Comparison of ENCODE assay signal across 8 cellular contexts in the genomic region with DNA sequence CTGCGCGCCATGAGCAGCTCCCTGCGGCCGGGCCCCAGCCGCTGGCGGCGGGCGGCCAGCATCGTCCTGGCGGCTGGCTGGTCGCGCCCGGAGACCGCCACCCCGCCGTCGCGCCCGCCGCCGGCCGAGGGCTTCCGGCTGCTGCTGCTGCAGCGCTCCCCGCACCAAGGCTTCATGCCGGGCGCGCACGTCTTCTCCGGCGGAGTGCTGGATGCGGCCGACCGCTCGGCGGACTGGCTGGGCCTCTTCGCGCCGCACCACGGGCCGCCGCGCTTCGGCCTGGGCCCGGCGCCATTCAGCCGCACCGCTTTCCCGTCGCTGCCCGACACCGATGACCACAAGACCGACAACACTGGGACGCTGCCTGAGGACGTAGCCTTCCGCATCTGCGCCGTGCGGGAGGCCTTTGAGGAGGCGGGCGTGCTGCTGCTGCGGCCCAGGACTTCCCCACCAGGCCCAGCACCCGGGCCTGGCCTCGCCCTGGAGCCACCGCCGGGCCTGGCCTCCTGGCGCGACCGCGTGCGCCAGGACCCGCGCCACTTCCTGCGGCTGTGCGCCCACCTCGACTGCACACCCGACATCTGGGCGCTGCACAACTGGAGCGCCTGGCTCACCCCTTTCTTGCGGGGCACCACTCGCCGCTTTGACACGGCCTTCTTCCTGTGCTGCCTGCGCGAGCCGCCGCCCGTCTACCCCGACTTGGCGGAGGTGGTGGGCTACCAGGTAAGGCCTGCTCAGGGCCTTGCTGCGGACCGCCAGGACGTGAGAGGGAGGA. TPM values are rescaled to one million over a fixed set of nuclear protein-coding genes. Genes with fewer than 3 reads are reported as not detected.
DNase-seq lines count a peak whose midpoint lies in the region; ATAC-seq, FAIRE-seq and TF ChIP-seq lines count a peak whose summit lies in the region.

No MANE protein-coding gene starts in this region.

- H3K27me3 ChIP-seq in RWPE2 (ENCODE audit: insufficient read depth, poor library complexity, severe bottlenecking) (no peaks in the 10 kb centered on the region), pancreas (no peaks in the 10 kb centered on the region)

- H3K4me3 ChIP-seq in RWPE2 (ENCODE audit: severe bottlenecking) (peak overlapping the region; percentile 79), pancreas (peak overlapping the region; percentile 54 to 74 (median 64))

- no peak for TF ChIP-seq CTCF in RWPE2 (IDR thresholded peaks at IDR 0.05; ENCODE audit: poor library complexity, severe bottlenecking)
- TF ChIP-seq CTCF in pancreas (IDR thresholded peaks at IDR 0.05), result no peak

- H3K36me3 ChIP-seq in RWPE2 (ENCODE audit: low read depth), result peaks cover 37% of the 10 kb centered on the region
- no peaks in the 10 kb centered on the region for H3K36me3 ChIP-seq in pancreas

- ATAC-seq in GM19328 (IDR thresholded peaks at IDR 0.05; ENCODE audit: unreplicated experiment) (peak; percentile 50), HG03354 (IDR thresholded peaks at IDR 0.05; ENCODE audit: poor library complexity, severe bottlenecking, unreplicated experiment) (peak; percentile 61), RWPE2 (ENCODE audit: low read depth) (peak; percentile 64), left cardiac atrium (peak; percentile 86 to 91), pancreas (peak; percentile 61 to 75 (median 70))

- no peak for FAIRE-seq in pancreas (lab: Jason Lieb, UNC)

- H3K4me1 ChIP-seq in RWPE2 (ENCODE audit: insufficient read depth, poor library complexity, severe bottlenecking) (peaks cover 15% of the 10 kb centered on the region), pancreas (peaks cover 0 to 24% (median 0%) of the 10 kb centered on the region in 3 donors)

- intact Hi-C loops in left cardiac atrium (cut with DNase I), result no loop called here
- intact Hi-C loops in pancreas (cut with DNase I), result no loop called here

- 4 to 6% methylated on average over 81 to 93 of the region's 93 CpGs for WGBS in pancreas, 2 donors

- DNase-seq in CMK (ENCODE audit: low read depth) (peak; percentile 65), RWPE2 (ENCODE audit: low spot score) (no peak), amniotic epithelial cell (ENCODE audit: low read depth) (peak; percentile 71), left cardiac atrium (peak; percentile 71), pancreas (peak; percentile 52 to 85 (median 61)), DMS153 treated with DMSO at 0.1 percent for 48 hours (lab: John Stamatoyannopoulos, UW; ENCODE audit: unreplicated experiment) (no peak)

- no peaks in the 10 kb centered on the region for H3K9me3 ChIP-seq in RWPE2 (ENCODE audit: severe bottlenecking)
- no peaks in the 10 kb centered on the region for H3K9me3 ChIP-seq in pancreas

- H3K27ac ChIP-seq in RWPE2 (ENCODE audit: poor library complexity, severe bottlenecking) (peak overlapping the region; percentile 52), pancreas (peak overlapping the region; percentile 51 to 81 (median 78))

RNA-seq across cellular contexts. Expression of a gene that starts 0.5 kb away (rescaled TPM):
- 10 to 100 TPM; 12.6 to 14.7 TPM for total RNA-seq in left cardiac atrium
- 1 to 10 TPM; 2.5 to 8.2 (median 5.5) TPM for total RNA-seq in pancreas
- polyA plus RNA-seq in pancreas, result 1 to 10 TPM; 3.1 TPM

RNA-seq across cellular contexts. Expression of a gene that starts 16.5 kb away (rescaled TPM):
- total RNA-seq in left cardiac atrium (10 to 100 TPM in 1 of 2 donors, 1 to 10 TPM in 1; 8.1 to 13.8 TPM), pancreas (under 1 TPM in 4 of 6 donors, not detected in 2; 0.06 to 0.25 (median 0.18) TPM)
- under 1 TPM in 1 of 2 donors, not detected in 1; 0.02 TPM for polyA plus RNA-seq in pancreas

RNA-seq across cellular contexts. Expression of a gene that starts 17.2 kb away (rescaled TPM):
- 10 to 100 TPM; 23.8 to 26.9 TPM for total RNA-seq in left cardiac atrium
- 10 to 100 TPM in 4 of 6 donors, 1 to 10 TPM in 2; 6.7 to 17.6 (median 11.3) TPM for total RNA-seq in pancreas
- 1 to 10 TPM; 4.5 to 5.3 TPM for polyA plus RNA-seq in pancreas

RNA-seq across cellular contexts. Expression of a gene that starts 27.4 kb away (rescaled TPM):
- under 1 TPM in 1 of 2 donors, not detected in 1; 0.24 TPM for total RNA-seq in left cardiac atrium
- total RNA-seq in pancreas, result under 1 TPM in 3 of 6 donors, not detected in 3; 0.06 to 0.84 (median 0.17) TPM
- under 1 TPM; 0.07 to 0.11 TPM for polyA plus RNA-seq in pancreas

Comparison
In these comparisons a context has a peak if more than half of its experiments do, and no peak if none do; other contexts are left out.
1. DNase-seq: peak in CMK (single experiment), amniotic epithelial cell (single experiment), left cardiac atrium (single experiment) and pancreas (6 of 6); none in RWPE2 (single experiment) and DMS153 treated with DMSO at 0.1 percent for 48 hours (single experiment).
2. RNA of a gene that starts 16.5 kb away (total RNA-seq): 8.1 to 13.8 TPM in left cardiac atrium; 0.06 to 0.25 TPM in pancreas; every median in the first group is over 4 times any median in the second.
3. Peak in every context shown above with its lines, with median percentiles within 50 percentile points of each other: ATAC-seq.